In the genomic region with DNA sequence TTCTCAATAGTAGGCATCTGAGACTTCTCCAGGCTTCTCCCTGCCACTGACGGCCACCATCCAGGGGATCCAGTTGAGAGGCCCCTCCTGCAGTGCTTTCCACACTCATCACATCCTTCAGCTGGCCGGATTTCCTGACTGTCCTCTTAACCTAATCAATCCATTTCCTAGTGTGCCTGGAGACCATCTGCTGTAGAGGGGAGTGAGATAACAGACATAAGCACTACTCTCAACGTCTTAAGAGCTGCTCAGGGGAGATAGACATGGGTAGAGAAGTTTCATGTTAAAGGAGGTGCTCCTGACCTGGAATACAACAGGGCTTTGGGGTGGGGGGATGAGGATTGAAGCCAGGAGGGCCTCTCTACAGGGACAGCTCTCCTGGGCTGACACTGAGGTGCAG, we compare ENCODE assay signal across 27 cellular contexts. TPM values are rescaled to one million over a fixed set of nuclear protein-coding genes. Genes with fewer than 3 reads are reported as not detected.
"Had no signal": no experiment of that assay in that cellular context is flagged by ENCODE, and none has a peak within 500 bp of the region (broad histone marks: within the 10 kb centered on the region; RNA-seq: fewer than 3 reads in every experiment).

No MANE protein-coding gene starts in this region.

- H3K9me3 Mint-ChIP-seq: activated CD4-positive, alpha-beta memory T cell treated with anti-CD3 and anti-CD28 coated beads, Interleukin-2, amount 10 ng/mL, durations not matched to agents 7 days and 5 days; activated CD4-positive, alpha-beta T cell treated with anti-CD3 and anti-CD28 coated beads, Interleukin-2, amount 10 ng/mL, durations not matched to agents 7 days and 5 days; activated T-cell treated with anti-CD3 and anti-CD28 coated beads, Interleukin-2, amount 50 U/mL, for 24 hours had no signal

- H3K4me1 Mint-ChIP-seq: activated CD4-positive, alpha-beta memory T cell treated with anti-CD3 and anti-CD28 coated beads, Interleukin-2, amount 10 ng/mL, durations not matched to agents 7 days and 5 days; activated CD4-positive, alpha-beta T cell treated with anti-CD3 and anti-CD28 coated beads, Interleukin-2, amount 10 ng/mL, durations not matched to agents 7 days and 5 days; nephron; T-helper 17 cell had no signal

- DNase-seq: activated CD4-positive, alpha-beta memory T cell treated with anti-CD3 and anti-CD28 coated beads, Interleukin-2, amount 10 ng/mL, durations not matched to agents 7 days and 5 days; activated CD4-positive, alpha-beta T cell treated with anti-CD3 and anti-CD28 coated beads for 1 hour; activated CD4-positive, alpha-beta T cell treated with anti-CD3 and anti-CD28 coated beads, Interleukin-2, amount 10 ng/mL, durations not matched to agents 7 days and 5 days; activated CD8-positive, alpha-beta memory T cell treated with anti-CD3 and anti-CD28 coated beads, Interleukin-2, amount 50 U/mL, for 48 hours; activated gamma-delta T cell; activated naive CD4-positive, alpha-beta T cell treated with anti-CD3 and anti-CD28 coated beads, Interleukin-2, amount 50 U/mL, for 16 hours; activated T-cell treated with anti-CD3 and anti-CD28 coated beads, Interleukin-2, amount 50 U/mL, for 24 hours; amygdala; caudate nucleus; heart left ventricle; kidney glomerular epithelial cell; left lung; ovary; retina; stimulated activated CD4-positive, alpha-beta T cell treated with anti-CD3 and anti-CD28 coated beads, Interleukin-12 subunit alpha, Interleukin-12 subunit beta, amount 100 ng/mL, for 4 hours; stimulated activated CD4-positive, alpha-beta T cell treated with anti-CD3 and anti-CD28 coated beads, Interleukin-4, amount 100 ng/mL, for 1 hour; stimulated activated naive CD8-positive, alpha-beta T cell treated with anti-CD3 and anti-CD28 coated beads, Interleukin-15, Interleukin-2, amounts not matched to agents 100 U/mL and 50 U/mL, for 24 hours; T-helper 17 cell; T1000; testis; transverse colon had no signal

- H3K27ac Mint-ChIP-seq: activated CD4-positive, alpha-beta memory T cell treated with anti-CD3 and anti-CD28 coated beads, Interleukin-2, amount 10 ng/mL, durations not matched to agents 7 days and 5 days; activated CD4-positive, alpha-beta T cell treated with anti-CD3 and anti-CD28 coated beads, Interleukin-2, amount 10 ng/mL, durations not matched to agents 7 days and 5 days; activated T-cell treated with anti-CD3 and anti-CD28 coated beads, Interleukin-2, amount 50 U/mL, for 24 hours; nephron; T-helper 17 cell had no signal

- H3K4me3 Mint-ChIP-seq: activated CD4-positive, alpha-beta memory T cell treated with anti-CD3 and anti-CD28 coated beads, Interleukin-2, amount 10 ng/mL, durations not matched to agents 7 days and 5 days; activated CD4-positive, alpha-beta T cell treated with anti-CD3 and anti-CD28 coated beads, Interleukin-2, amount 10 ng/mL, durations not matched to agents 7 days and 5 days; activated T-cell treated with anti-CD3 and anti-CD28 coated beads, Interleukin-2, amount 50 U/mL, for 24 hours; nephron; T-helper 17 cell had no signal

RNA-seq across cellular contexts. Expression of gene EMX1, which starts 15.9 kb away (rescaled TPM):
- total RNA-seq: activated CD4-positive, alpha-beta memory T cell treated with anti-CD3 and anti-CD28 coated beads, Interleukin-2, amount 10 ng/mL, durations not matched to agents 7 days and 5 days; activated CD4-positive, alpha-beta T cell treated with anti-CD3 and anti-CD28 coated beads, Interleukin-2, amount 10 ng/mL, durations not matched to agents 7 days and 5 days; endothelial cell of umbilical vein; fibroblast of lung; fibroblast of villous mesenchyme; heart left ventricle; left lung; sciatic nerve; T-helper 17 cell; urinary bladder had no signal
